13 cellular contexts compared by ENCODE assay signal in the genomic region with DNA sequence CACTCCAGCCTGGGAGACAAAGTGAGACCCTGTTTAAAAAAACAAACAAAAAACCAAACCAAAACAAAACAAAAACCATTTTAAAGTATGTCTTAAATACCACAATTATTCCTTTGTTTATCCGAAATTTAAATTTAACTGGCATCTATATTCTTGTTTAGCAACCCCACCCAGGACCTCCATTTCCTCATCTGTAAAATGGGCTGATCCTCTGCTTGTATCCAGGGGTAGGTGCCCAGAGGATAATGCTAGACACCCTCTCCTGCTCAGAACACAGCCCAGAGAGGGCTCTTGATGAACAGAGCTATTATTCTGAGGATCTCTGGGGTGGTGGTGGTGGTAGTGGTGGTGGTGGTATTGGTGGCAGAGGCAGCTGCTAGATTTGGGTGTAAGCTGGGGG. TPM values are rescaled to one million over a fixed set of nuclear protein-coding genes. Genes with fewer than 3 reads are reported as not detected.
"Had no signal": no experiment of that assay in that cellular context is flagged by ENCODE, and none has a peak within 500 bp of the region (broad histone marks: within the 10 kb centered on the region; RNA-seq: fewer than 3 reads in every experiment).

No MANE protein-coding gene starts in this region.

- H3K27ac ChIP-seq: foreskin keratinocyte, neutrophil, uterus had no signal

- H3K27me3 ChIP-seq: foreskin keratinocyte, neutrophil, uterus had no signal

- H3K36me3 ChIP-seq: lower lobe of right lung, neutrophil, uterus had no signal

- H3K4me1 ChIP-seq: foreskin keratinocyte, uterus had no signal

- H3K9me3 ChIP-seq: lower lobe of right lung, neutrophil, SK-N-SH, uterus had no signal

- H3K4me3 ChIP-seq: lower lobe of right lung, skin epidermis, uterus had no signal

- H3K9me3 Mint-ChIP-seq: immature natural killer cell had no signal

- H3K4me2 ChIP-seq: SK-N-SH had no signal

- H3K9ac ChIP-seq: SK-N-SH had no signal

- H3K36me3 Mint-ChIP-seq: immature natural killer cell had no signal

- DNase-seq: activated CD4-positive, CD25-positive, alpha-beta regulatory T cell treated with anti-CD3 and anti-CD28 coated beads, Interleukin-2, amount 50 U/mL, for 72 hours; activated T-cell treated with anti-CD3 and anti-CD28 coated beads, Interleukin-2, amount 50 U/mL, for 1 hour; amygdala; foreskin keratinocyte; immature natural killer cell; lower lobe of right lung; midbrain; retina; SK-N-SH; uterus had no signal

- ATAC-seq: foreskin keratinocyte, lower lobe of right lung had no signal

RNA-seq across cellular contexts. Expression of gene SH2D7, which starts 9.8 kb away (rescaled TPM):
- total RNA-seq: activated CD8-positive, alpha-beta memory T cell treated with anti-CD3 and anti-CD28 coated beads for 36 hours; foreskin keratinocyte; lower lobe of right lung; uterus had no signal
- polyA plus RNA-seq: foreskin keratinocyte, immature natural killer cell, SK-N-SH had no signal
